ENCODE assay signal across 26 cellular contexts in the genomic region with DNA sequence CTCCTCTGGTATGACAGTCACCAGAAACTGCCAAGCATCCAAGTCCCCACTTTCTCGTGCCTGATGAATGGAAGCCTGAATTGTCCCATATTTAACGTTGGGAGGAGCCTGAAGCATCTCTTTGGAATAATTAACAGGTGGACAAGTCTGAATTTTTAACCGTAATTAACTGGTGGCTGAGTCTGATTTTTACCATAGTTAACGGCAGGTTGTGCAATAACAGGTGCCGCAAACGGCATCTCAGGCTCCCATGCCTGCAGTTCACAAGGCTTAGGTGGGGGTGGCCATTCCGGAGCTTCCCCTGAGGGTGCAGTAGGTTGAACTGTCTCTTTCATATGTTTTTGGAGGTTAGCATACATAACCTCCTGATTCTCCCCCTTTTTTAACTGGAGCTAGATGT. TPM values are rescaled to one million over a fixed set of nuclear protein-coding genes. Genes with fewer than 3 reads are reported as not detected.
DNase-seq lines count a peak whose midpoint lies in the region; ATAC-seq and TF ChIP-seq lines count a peak whose summit lies in the region.
"Had no signal": no experiment of that assay in that cellular context is flagged by ENCODE, and none has a peak within 500 bp of the region (broad histone marks: within the 10 kb centered on the region; RNA-seq: fewer than 3 reads in every experiment).

No MANE protein-coding gene starts in this region.

- H3K4me3 ChIP-seq in CD4-positive, CD25-positive, alpha-beta regulatory T cell (ENCODE audit: low read depth, low read length), result peak overlapping the region; percentile 23
- H3K4me3 ChIP-seq in NB4 (ENCODE audit: low read depth, low read length) (no peak overlapping the region), gastroesophageal sphincter (no peak overlapping the region)
- H3K4me3 ChIP-seq: A549, breast epithelium, left ventricle myocardium inferior, PC-9, tibial nerve had no signal

- no peak for TF ChIP-seq EP300 in gastroesophageal sphincter (IDR thresholded peaks at IDR 0.05)

- H3K27ac ChIP-seq in CD4-positive, CD25-positive, alpha-beta regulatory T cell (ENCODE audit: insufficient read depth, low read length, poor library complexity, severe bottlenecking), result no peak overlapping the region
- H3K27ac ChIP-seq in gastroesophageal sphincter, result no peak overlapping the region
- H3K27ac ChIP-seq: A549, breast epithelium, left ventricle myocardium inferior, PC-9, tibial nerve, WERI-Rb-1 had no signal

- 82 to 97% methylated on average over 5 to 7 of the region's 7 CpGs for WGBS in gastroesophageal sphincter (ENCODE audit: low coverage in 1 of 2), 2 donors

- no peak for TF ChIP-seq POLR2A in NB4 (IDR thresholded peaks at IDR 0.05; ENCODE audit: extremely low read depth, insufficient read length)
- TF ChIP-seq POLR2A in gastroesophageal sphincter (IDR thresholded peaks at IDR 0.05), result no peak

- H3K9me3 ChIP-seq in CD4-positive, CD25-positive, alpha-beta regulatory T cell (ENCODE audit: control insufficient read depth in 2 of 2, low read length in 2 of 2), result peaks cover 9 to 16% of the 10 kb centered on the region in 2 experiments
- peaks cover 0 to 10% (median 0%) of the 10 kb centered on the region in 3 donors for H3K9me3 ChIP-seq in gastroesophageal sphincter
- H3K9me3 ChIP-seq: A549 had no signal

- CTCF ChIA-PET in activated CD4-positive, alpha-beta T cell treated with anti-CD3 and anti-CD28 coated beads, Interleukin-2, amount 10 ng/mL, durations not matched to agents 7 days and 5 days (lab: Charles Lee), result interaction anchor here (0.6 to 2.6 kb wide), 2 partner anchors 12 to 127 kb away, joined by 3 to 11 read pairs; no protein-coding TSS in a partner anchor

- in situ Hi-C loops in KBM-7 (cut with MboI; ENCODE audit: low pct_unique_long_range_greater_than_20kb, low sequenced_read_pairs), result no loop called here

- no peak for ATAC-seq in CD4-positive, CD25-positive, alpha-beta regulatory T cell (ENCODE audit: low read depth in 2 of 2)
- no peak for ATAC-seq in activated naive CD8-positive, alpha-beta T cell treated with anti-CD3 and anti-CD28 coated beads, Interleukin-2, amount 50 U/mL, for 24 hours
- ATAC-seq in gastroesophageal sphincter, result no peak
- ATAC-seq: A549, Right ventricle myocardium inferior, SK-N-SH treated with all-trans-retinoic acid at 6 μM for 48 hours had no signal

- H3K27me3 Mint-ChIP-seq in activated CD4-positive, alpha-beta T cell treated with anti-CD3 and anti-CD28 coated beads, Interleukin-2, amount 10 ng/mL, durations not matched to agents 7 days and 5 days, result no peaks in the 10 kb centered on the region
- no peaks in the 10 kb centered on the region for H3K27me3 Mint-ChIP-seq in CD4-positive, CD25-positive, alpha-beta regulatory T cell
- H3K27me3 Mint-ChIP-seq in activated naive CD8-positive, alpha-beta T cell treated with anti-CD3 and anti-CD28 coated beads, Interleukin-2, amount 50 U/mL, for 24 hours, result no peaks in the 10 kb centered on the region

- H3K4me1 ChIP-seq in CD4-positive, CD25-positive, alpha-beta regulatory T cell (ENCODE audit: control insufficient read depth, insufficient read depth, low read length, poor library complexity, severe bottlenecking), result peaks cover 30% of the 10 kb centered on the region
- no peaks in the 10 kb centered on the region for H3K4me1 ChIP-seq in gastroesophageal sphincter
- H3K4me1 ChIP-seq: A549, breast epithelium, tibial nerve had no signal

- peaks cover 5% of the 10 kb centered on the region for H3K36me3 ChIP-seq in CD4-positive, CD25-positive, alpha-beta regulatory T cell (ENCODE audit: control insufficient read depth, insufficient read depth, low read length)
- H3K36me3 ChIP-seq in gastroesophageal sphincter, result no peaks in the 10 kb centered on the region
- H3K36me3 ChIP-seq: breast epithelium, tibial nerve, WERI-Rb-1 had no signal

- no peaks in the 10 kb centered on the region for H3K27me3 ChIP-seq in CD4-positive, CD25-positive, alpha-beta regulatory T cell (ENCODE audit: control insufficient read depth, insufficient read depth, low read length)
- no peaks in the 10 kb centered on the region for H3K27me3 ChIP-seq in gastroesophageal sphincter
- H3K27me3 ChIP-seq: breast epithelium, tibial nerve had no signal

- H3K4me1 Mint-ChIP-seq in activated CD4-positive, alpha-beta T cell treated with anti-CD3 and anti-CD28 coated beads, Interleukin-2, amount 10 ng/mL, durations not matched to agents 7 days and 5 days, result peaks cover 59% of the 10 kb centered on the region
- peaks cover 15 to 78% (median 53%) of the 10 kb centered on the region in 4 donors for H3K4me1 Mint-ChIP-seq in CD4-positive, CD25-positive, alpha-beta regulatory T cell
- H3K4me1 Mint-ChIP-seq in activated naive CD8-positive, alpha-beta T cell treated with anti-CD3 and anti-CD28 coated beads, Interleukin-2, amount 50 U/mL, for 24 hours, result peaks cover 83% of the 10 kb centered on the region

- DNase-seq in activated CD4-positive, alpha-beta T cell treated with anti-CD3 and anti-CD28 coated beads, Interleukin-2, amount 10 ng/mL, durations not matched to agents 7 days and 5 days, result no peak
- DNase-seq in activated CD4-positive, alpha-beta T cell treated with anti-CD3 and anti-CD28 coated beads, Interleukin-2, amount 50 U/mL, for 48 hours, result no peak
- DNase-seq in CD4-positive, CD25-positive, alpha-beta regulatory T cell, result no peak
- DNase-seq in NB4 (ENCODE audit: low read depth), result peak; percentile 11
- no peak for DNase-seq in activated naive CD8-positive, alpha-beta T cell treated with anti-CD3 and anti-CD28 coated beads, Interleukin-2, amount 50 U/mL, for 24 hours
- DNase-seq in KBM-7, result no peak
- DNase-seq in nucleus accumbens (lab: John Stamatoyannopoulos, UW), result no peak
- DNase-seq: AML-193, amniotic stem cell, GOT3, HFFc6, Karpas-422, left ventricle myocardium inferior, NCI-H2171, NCI-H524, PC-9, T1000, WERI-Rb-1 had no signal

- H3K9me3 Mint-ChIP-seq in activated CD4-positive, alpha-beta T cell treated with anti-CD3 and anti-CD28 coated beads, Interleukin-2, amount 10 ng/mL, durations not matched to agents 7 days and 5 days, result peaks cover 35% of the 10 kb centered on the region
- peaks cover 0 to 28% (median 12%) of the 10 kb centered on the region in 7 donors for H3K9me3 Mint-ChIP-seq in CD4-positive, CD25-positive, alpha-beta regulatory T cell
- peaks cover 14% of the 10 kb centered on the region for H3K9me3 Mint-ChIP-seq in activated naive CD8-positive, alpha-beta T cell treated with anti-CD3 and anti-CD28 coated beads, Interleukin-2, amount 50 U/mL, for 24 hours

- no peak overlapping the region for H3K4me3 Mint-ChIP-seq in activated CD4-positive, alpha-beta T cell treated with anti-CD3 and anti-CD28 coated beads, Interleukin-2, amount 10 ng/mL, durations not matched to agents 7 days and 5 days
- peak overlapping the region; percentile 12 to 41 (median 32) for H3K4me3 Mint-ChIP-seq in CD4-positive, CD25-positive, alpha-beta regulatory T cell
- peak overlapping the region; percentile 33 for H3K4me3 Mint-ChIP-seq in activated naive CD8-positive, alpha-beta T cell treated with anti-CD3 and anti-CD28 coated beads, Interleukin-2, amount 50 U/mL, for 24 hours
- H3K4me3 Mint-ChIP-seq: HFFc6 had no signal

- POLR2A ChIA-PET in activated CD4-positive, alpha-beta T cell treated with anti-CD3 and anti-CD28 coated beads, Interleukin-2, amount 10 ng/mL, durations not matched to agents 7 days and 5 days (lab: Charles Lee), result no interaction called here

- peak overlapping the region; percentile 63 for H3K27ac Mint-ChIP-seq in activated CD4-positive, alpha-beta T cell treated with anti-CD3 and anti-CD28 coated beads, Interleukin-2, amount 10 ng/mL, durations not matched to agents 7 days and 5 days
- H3K27ac Mint-ChIP-seq in CD4-positive, CD25-positive, alpha-beta regulatory T cell, result peak overlapping the region; percentile 67 to 94 (median 72)
- H3K27ac Mint-ChIP-seq in activated naive CD8-positive, alpha-beta T cell treated with anti-CD3 and anti-CD28 coated beads, Interleukin-2, amount 50 U/mL, for 24 hours, result peak overlapping the region; percentile 64
- H3K27ac Mint-ChIP-seq: HFFc6 had no signal

- TF ChIP-seq CTCF in NB4 (IDR thresholded peaks at IDR 0.05; ENCODE audit: low read depth, low read length), result no peak
- TF ChIP-seq CTCF in gastroesophageal sphincter (IDR thresholded peaks at IDR 0.05), result no peak

- peaks cover 61% of the 10 kb centered on the region for H3K36me3 Mint-ChIP-seq in activated CD4-positive, alpha-beta T cell treated with anti-CD3 and anti-CD28 coated beads, Interleukin-2, amount 10 ng/mL, durations not matched to agents 7 days and 5 days (ENCODE audit: low read depth)
- H3K36me3 Mint-ChIP-seq in CD4-positive, CD25-positive, alpha-beta regulatory T cell, result peaks cover 36% of the 10 kb centered on the region
- H3K36me3 Mint-ChIP-seq in activated naive CD8-positive, alpha-beta T cell treated with anti-CD3 and anti-CD28 coated beads, Interleukin-2, amount 50 U/mL, for 24 hours (ENCODE audit: low read depth), result peaks cover 20% of the 10 kb centered on the region

RNA-seq across cellular contexts. Expression of a gene that starts 2.0 kb away (rescaled TPM):
- total RNA-seq in activated CD4-positive, alpha-beta T cell treated with anti-CD3 and anti-CD28 coated beads, Interleukin-2, amount 10 ng/mL, durations not matched to agents 7 days and 5 days, result 100 to 1,000 TPM; 311 to 335 TPM
- total RNA-seq in CD4-positive, CD25-positive, alpha-beta regulatory T cell, result 90.1 TPM
- polyA plus RNA-seq in CD4-positive, CD25-positive, alpha-beta regulatory T cell, result 100 to 1,000 TPM; 402 to 667 (median 490) TPM
- total RNA-seq in gastroesophageal sphincter, result 10 to 100 TPM in 3 of 4 donors, 1 to 10 TPM in 1; 6.7 to 42.1 (median 26.1) TPM
- total RNA-seq: HFFc6, myocyte, osteoblast, PC-9 had no signal
- polyA plus RNA-seq: A549 had no signal

RNA-seq across cellular contexts. Expression of a gene that starts 50.6 kb away (rescaled TPM):
- 100 to 1,000 TPM; 239 to 244 TPM for total RNA-seq in activated CD4-positive, alpha-beta T cell treated with anti-CD3 and anti-CD28 coated beads, Interleukin-2, amount 10 ng/mL, durations not matched to agents 7 days and 5 days
- 64.2 TPM for total RNA-seq in CD4-positive, CD25-positive, alpha-beta regulatory T cell
- polyA plus RNA-seq in CD4-positive, CD25-positive, alpha-beta regulatory T cell, result 1,000 to 10,000 TPM in 1 of 4 donors, 100 to 1,000 TPM in 3; 519 to 1,084 (median 836) TPM
- total RNA-seq in gastroesophageal sphincter, result 10 to 100 TPM in 3 of 4 donors, 1 to 10 TPM in 1; 5.1 to 30.0 (median 17.8) TPM
- total RNA-seq: HFFc6, myocyte, osteoblast, PC-9 had no signal
- polyA plus RNA-seq: A549 had no signal
